ENCODE assay signal across 3 cellular contexts in genomic region chr21:42641311-42642218, GRCh38.
TF ChIP-seq lines count a peak whose summit lies in the region.

No MANE protein-coding gene starts in this region.

TF ChIP-seq in SK-N-SH, 30 proteins besides CTCF, POLR2A, EP300 and RAD21 (continues in another document):
- TF ChIP-seq FOXM1 (IDR thresholded peaks at IDR 0.05; ENCODE audit: low read depth) (no peak), RCOR1 (IDR thresholded peaks at IDR 0.05; ENCODE audit: low read length) (no peak), MAX (IDR thresholded peaks at IDR 0.05; ENCODE audit: low read depth) (no peak), TCF12 (IDR thresholded peaks at IDR 0.05) (no peak), CHD2 (IDR thresholded peaks at IDR 0.05; ENCODE audit: low read length, partially characterized antibody) (no peak), ELF1 (IDR thresholded peaks at IDR 0.05) (no peak), GATA2 (CRISPR knock-in tag; IDR thresholded peaks at IDR 0.05) (no peak), MXI1 (IDR thresholded peaks at IDR 0.05; ENCODE audit: low read depth, low read length) (no peak), ZBTB33 (IDR thresholded peaks at IDR 0.05; ENCODE audit: borderline replicate concordance, low read depth) (no peak), FOXJ3 (CRISPR knock-in tag; IDR thresholded peaks at IDR 0.05) (no peak), YY1 (IDR thresholded peaks at IDR 0.05; ENCODE audit: low read depth) (no peak), NRF1 (IDR thresholded peaks at IDR 0.05; ENCODE audit: low read depth, low read length) (no peak)
- TF ChIP-seq, protein P1, sequence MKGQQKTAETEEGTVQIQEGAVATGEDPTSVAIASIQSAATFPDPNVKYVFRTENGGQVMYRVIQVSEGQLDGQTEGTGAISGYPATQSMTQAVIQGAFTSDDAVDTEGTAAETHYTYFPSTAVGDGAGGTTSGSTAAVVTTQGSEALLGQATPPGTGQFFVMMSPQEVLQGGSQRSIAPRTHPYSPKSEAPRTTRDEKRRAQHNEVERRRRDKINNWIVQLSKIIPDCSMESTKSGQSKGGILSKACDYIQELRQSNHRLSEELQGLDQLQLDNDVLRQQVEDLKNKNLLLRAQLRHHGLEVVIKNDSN (IDR thresholded peaks at IDR 0.05; ENCODE audit: borderline replicate concordance, low read depth): no peak
- TF ChIP-seq, protein P2, sequence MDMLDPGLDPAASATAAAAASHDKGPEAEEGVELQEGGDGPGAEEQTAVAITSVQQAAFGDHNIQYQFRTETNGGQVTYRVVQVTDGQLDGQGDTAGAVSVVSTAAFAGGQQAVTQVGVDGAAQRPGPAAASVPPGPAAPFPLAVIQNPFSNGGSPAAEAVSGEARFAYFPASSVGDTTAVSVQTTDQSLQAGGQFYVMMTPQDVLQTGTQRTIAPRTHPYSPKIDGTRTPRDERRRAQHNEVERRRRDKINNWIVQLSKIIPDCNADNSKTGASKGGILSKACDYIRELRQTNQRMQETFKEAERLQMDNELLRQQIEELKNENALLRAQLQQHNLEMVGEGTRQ (IDR thresholded peaks at IDR 0.05; ENCODE audit: borderline replicate concordance, low read depth, low read length): no peak
- TF ChIP-seq, protein P3, sequence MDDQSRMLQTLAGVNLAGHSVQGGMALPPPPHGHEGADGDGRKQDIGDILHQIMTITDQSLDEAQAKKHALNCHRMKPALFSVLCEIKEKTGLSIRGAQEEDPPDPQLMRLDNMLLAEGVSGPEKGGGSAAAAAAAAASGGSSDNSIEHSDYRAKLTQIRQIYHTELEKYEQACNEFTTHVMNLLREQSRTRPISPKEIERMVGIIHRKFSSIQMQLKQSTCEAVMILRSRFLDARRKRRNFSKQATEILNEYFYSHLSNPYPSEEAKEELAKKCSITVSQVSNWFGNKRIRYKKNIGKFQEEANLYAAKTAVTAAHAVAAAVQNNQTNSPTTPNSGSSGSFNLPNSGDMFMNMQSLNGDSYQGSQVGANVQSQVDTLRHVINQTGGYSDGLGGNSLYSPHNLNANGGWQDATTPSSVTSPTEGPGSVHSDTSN (IDR thresholded peaks at IDR 0.05): no peak

TF ChIP-seq in SK-N-SH treated with all-trans-retinoic acid at 6 μM for 48 hours, 23 proteins besides CTCF, POLR2A, EP300 and RAD21:
- TF ChIP-seq ARNTL (CRISPR knock-in tag; IDR thresholded peaks at IDR 0.05; ENCODE audit: borderline replicate concordance, low read depth) (no peak), ZNF565 (CRISPR knock-in tag; conservative IDR thresholded peaks at IDR 0.05; ENCODE audit: low read depth) (no peak), TCF4 (CRISPR knock-in tag; IDR thresholded peaks at IDR 0.05; ENCODE audit: borderline replicate concordance) (no peak), BACH2 (CRISPR knock-in tag; IDR thresholded peaks at IDR 0.05; ENCODE audit: borderline replicate concordance) (no peak), TOX (CRISPR knock-in tag; IDR thresholded peaks at IDR 0.05; ENCODE audit: borderline replicate concordance) (no peak), ESRRG (CRISPR knock-in tag; IDR thresholded peaks at IDR 0.05) (no peak), GLIS3 (CRISPR knock-in tag; IDR thresholded peaks at IDR 0.05) (no peak), SNAI2 (CRISPR knock-in tag; IDR thresholded peaks at IDR 0.05) (no peak), TSHZ2 (CRISPR knock-in tag; IDR thresholded peaks at IDR 0.05) (no peak), ZFP3 (CRISPR knock-in tag; IDR thresholded peaks at IDR 0.05) (no peak), OSR1 (CRISPR knock-in tag; IDR thresholded peaks at IDR 0.05) (no peak), PPARA (CRISPR knock-in tag; IDR thresholded peaks at IDR 0.05; ENCODE audit: borderline replicate concordance) (no peak)
- TF ChIP-seq, protein P4, sequence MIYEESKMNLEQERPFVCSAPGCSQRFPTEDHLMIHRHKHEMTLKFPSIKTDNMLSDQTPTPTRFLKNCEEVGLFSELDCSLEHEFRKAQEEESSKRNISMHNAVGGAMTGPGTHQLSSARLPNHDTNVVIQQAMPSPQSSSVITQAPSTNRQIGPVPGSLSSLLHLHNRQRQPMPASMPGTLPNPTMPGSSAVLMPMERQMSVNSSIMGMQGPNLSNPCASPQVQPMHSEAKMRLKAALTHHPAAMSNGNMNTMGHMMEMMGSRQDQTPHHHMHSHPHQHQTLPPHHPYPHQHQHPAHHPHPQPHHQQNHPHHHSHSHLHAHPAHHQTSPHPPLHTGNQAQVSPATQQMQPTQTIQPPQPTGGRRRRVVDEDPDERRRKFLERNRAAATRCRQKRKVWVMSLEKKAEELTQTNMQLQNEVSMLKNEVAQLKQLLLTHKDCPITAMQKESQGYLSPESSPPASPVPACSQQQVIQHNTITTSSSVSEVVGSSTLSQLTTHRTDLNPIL (CRISPR knock-in tag; IDR thresholded peaks at IDR 0.05; ENCODE audit: low read depth): no peak
TF ChIP-seq in SK-N-SH treated with all-trans-retinoic acid at 6 μM for 48 hours: peak in this region for 0.

TF ChIP-seq in H1, 55 proteins besides CTCF, POLR2A, EP300 and RAD21:
- TF ChIP-seq CEBPB (IDR thresholded peaks at IDR 0.05; ENCODE audit: low read depth, low read length) (no peak), SRF (IDR thresholded peaks at IDR 0.05; ENCODE audit: low read depth, low read length) (no peak), NRF1 (IDR thresholded peaks at IDR 0.05; ENCODE audit: low read depth, low read length) (no peak), PHF8 (conservative IDR thresholded peaks at IDR 0.05; ENCODE audit: low read depth, low read length) (no peak), EGR1 (IDR thresholded peaks at IDR 0.05; ENCODE audit: borderline replicate concordance, low read depth, low read length) (no peak), KDM1A (IDR thresholded peaks at IDR 0.05; ENCODE audit: borderline replicate concordance, low read length) (peak; percentile 87; the same call in 1 of the 2 replicates)
TF ChIP-seq in H1: peak in this region for 1.
